Comparison of ENCODE assay signal across 27 cellular contexts in the genomic region with DNA sequence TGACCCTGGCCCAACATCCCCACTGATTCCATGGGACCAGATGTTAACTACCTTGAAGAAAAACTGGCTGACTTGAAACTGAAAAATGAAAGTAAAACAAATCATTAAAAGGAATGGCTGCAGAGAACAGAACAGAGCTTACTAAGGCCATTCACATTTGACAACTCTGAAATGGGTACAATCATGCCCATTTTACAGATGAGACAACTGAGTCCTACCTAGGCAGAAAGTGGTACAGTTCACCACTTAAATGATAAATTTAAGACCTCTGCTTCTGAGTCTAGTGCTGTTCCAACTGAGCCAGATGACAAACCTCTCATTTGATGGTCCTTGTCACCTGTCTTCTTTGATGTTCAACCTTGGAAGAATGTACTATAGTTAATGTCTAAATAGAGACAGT.
"Had no signal": no experiment of that assay in that cellular context is flagged by ENCODE, and none has a peak within 500 bp of the region (broad histone marks: within the 10 kb centered on the region; RNA-seq: fewer than 3 reads in every experiment).

No MANE protein-coding gene starts in this region.

- DNase-seq: colonic mucosa; cortex of kidney; effector CD8-positive, alpha-beta T cell; effector memory CD8-positive, alpha-beta T cell; endodermal cell; erythroblast; esophagus squamous epithelium; foreskin fibroblast; foreskin melanocyte; gastrocnemius medialis; glutamatergic neuron; head of caudate nucleus; heart right ventricle; hippocampal formation; kidney; kidney glomerular epithelial cell; left lung; left ventricle myocardium superior; lower lobe of right lung; mesenchymal stem cell; mucosa of descending colon had no signal

- FAIRE-seq: endometrium, islet of Langerhans, kidney had no signal

- H3K4me1 ChIP-seq: colonic mucosa, esophagus squamous epithelium, gastrocnemius medialis, heart right ventricle, left lung, lower lobe of right lung had no signal

- H3K4me1 Mint-ChIP-seq: endodermal cell, mesothelial cell of epicardium had no signal

- H3K4me3 Mint-ChIP-seq: dendritic cell treated with granulocyte-macrophage colony-stimulating factor and Interleukin-4, amounts not matched to agents 40 ng/mL and 50 ng/mL, for 4 days; effector memory CD8-positive, alpha-beta T cell; endodermal cell; mesothelial cell of epicardium had no signal

- H3K27ac Mint-ChIP-seq: dendritic cell treated with granulocyte-macrophage colony-stimulating factor and Interleukin-4, amounts not matched to agents 40 ng/mL and 50 ng/mL, for 4 days; effector memory CD8-positive, alpha-beta T cell; endodermal cell; mesothelial cell of epicardium had no signal

- H3K9me3 Mint-ChIP-seq: dendritic cell treated with granulocyte-macrophage colony-stimulating factor and Interleukin-4, amounts not matched to agents 40 ng/mL and 50 ng/mL, for 4 days; effector memory CD8-positive, alpha-beta T cell; endodermal cell had no signal

- H3K36me3 ChIP-seq: colonic mucosa, esophagus squamous epithelium, gastrocnemius medialis, heart right ventricle, left lung, lower lobe of right lung had no signal

- H3K4me3 ChIP-seq: colonic mucosa, esophagus squamous epithelium, gastrocnemius medialis, heart right ventricle, left lung, lower lobe of right lung, mucosa of descending colon had no signal

- H3K9me3 ChIP-seq: colonic mucosa, esophagus squamous epithelium, gastrocnemius medialis, heart right ventricle, left lung, lower lobe of right lung, mucosa of descending colon had no signal

- H3K27me3 ChIP-seq: colonic mucosa, gastrocnemius medialis, left lung had no signal

- H3K36me3 Mint-ChIP-seq: mesothelial cell of epicardium had no signal

- ATAC-seq: effector memory CD8-positive, alpha-beta T cell; esophagus mucosa; gastrocnemius medialis; heart right ventricle; left lung; left ventricle myocardium superior; lower lobe of right lung; mucosa of descending colon had no signal

- H3K27ac ChIP-seq: colonic mucosa, epithelial cell of prostate, esophagus squamous epithelium, gastrocnemius medialis, heart right ventricle, left lung, lower lobe of right lung had no signal
